Comparison of ENCODE assay signal across 18 cellular contexts in genomic region chr20:40073535-40074111, GRCh38.
DNase-seq lines count a peak whose midpoint lies in the region; ATAC-seq and TF ChIP-seq lines count a peak whose summit lies in the region.
"Had no signal": no experiment of that assay in that cellular context is flagged by ENCODE, and none has a peak within 500 bp of the region (broad histone marks: within the 10 kb centered on the region; RNA-seq: fewer than 3 reads in every experiment).

No MANE protein-coding gene starts in this region.

- H3K4me1 ChIP-seq in heart left ventricle (peaks cover 0 to 6% (median 0%) of the 10 kb centered on the region in 12 donors), iPS-20b (ENCODE audit: insufficient read depth, low read length) (peaks cover 20% of the 10 kb centered on the region)

- no peaks in the 10 kb centered on the region for H3K36me3 ChIP-seq in heart left ventricle
- no peaks in the 10 kb centered on the region for H3K36me3 ChIP-seq in SK-N-MC (ENCODE audit: insufficient read depth, low read length)
- no peaks in the 10 kb centered on the region for H3K36me3 ChIP-seq in iPS-20b (ENCODE audit: insufficient read depth, low read depth, low read length)
- H3K36me3 ChIP-seq: esophagus squamous epithelium had no signal

- ATAC-seq in Right ventricle myocardium superior (ENCODE audit: poor library complexity) (peak; percentile 59), heart left ventricle (no peak)
- ATAC-seq: naive thymus-derived CD8-positive, alpha-beta T cell had no signal

- H3K27ac ChIP-seq in heart left ventricle (no peak overlapping the region), SK-N-MC (peak overlapping the region; percentile 70), iPS-20b (ENCODE audit: low read length) (no peak overlapping the region)
- H3K27ac ChIP-seq: C4-2B, esophagus squamous epithelium had no signal

- no peak for TF ChIP-seq POLR2A in heart left ventricle (IDR thresholded peaks at IDR 0.05)

- H3K4me3 ChIP-seq in heart left ventricle (no peak overlapping the region), SK-N-MC (peak overlapping the region; percentile 65), iPS-20b (ENCODE audit: low read length) (no peak overlapping the region)
- H3K4me3 ChIP-seq: esophagus squamous epithelium had no signal

- no peak for TF ChIP-seq CTCF in heart left ventricle (IDR thresholded peaks at IDR 0.05)

- H3K27me3 ChIP-seq in heart left ventricle (no peaks in the 10 kb centered on the region), iPS-20b (ENCODE audit: insufficient read depth, low read length) (no peaks in the 10 kb centered on the region)
- H3K27me3 ChIP-seq: esophagus squamous epithelium had no signal

- intact Hi-C loops in Right ventricle myocardium superior (cut with DNase I): no loop called here
- intact Hi-C loops in heart left ventricle (cut with DNase I): no loop called here

- H3K9ac ChIP-seq in SK-N-MC (ENCODE audit: insufficient read length): no peak overlapping the region
- peak overlapping the region; percentile 3; the same call in 1 of the 2 replicates for H3K9ac ChIP-seq in iPS-20b (ENCODE audit: low read depth, low read length)

- H3K9me3 ChIP-seq in heart left ventricle (peaks cover 0 to 14% (median 0%) of the 10 kb centered on the region in 12 donors), SK-N-MC (ENCODE audit: low read depth, low read length) (no peaks in the 10 kb centered on the region), iPS-20b (ENCODE audit: insufficient read depth, low read depth, low read length) (peaks cover 4% of the 10 kb centered on the region; the same call in 1 of the 2 replicates)

- no peak for DNase-seq in Right ventricle myocardium superior
- DNase-seq in heart left ventricle: no peak
- peak; percentile 95 for DNase-seq in SK-N-MC (ENCODE audit: low read depth, low spot score)
- DNase-seq in smooth muscle cell of the brain vasculature (ENCODE audit: low read depth, low spot score): peak; percentile 33
- no peak for DNase-seq in NCI-H1436 treated with DMSO at 0.1 percent for 48 hours (lab: John Stamatoyannopoulos, UW)
- no peak for DNase-seq in stimulated activated CD4-positive, alpha-beta T cell treated with anti-CD3 and anti-CD28 coated beads, Interleukin-12 subunit alpha, Interleukin-12 subunit beta, amount 100 ng/mL, for 4 hours
- DNase-seq in NCI-H345 (lab: John Stamatoyannopoulos, UW): no peak
- DNase-seq: activated B cell treated with CpG ODN at 0.5 μM for 24 hours; activated CD4-positive, alpha-beta memory T cell treated with anti-CD3 and anti-CD28 coated beads for 36 hours; activated T-cell treated with anti-CD3 and anti-CD28 coated beads for 4 hours; effector memory CD4-positive, alpha-beta T cell; esophagus squamous epithelium; glutamatergic neuron; naive thymus-derived CD8-positive, alpha-beta T cell; NCI-H1930; substantia nigra had no signal

- WGBS in heart left ventricle, 4 donors: 13 to 18% (median 17%) methylated on average over 4 of the region's 4 CpGs

Comparison
In these comparisons a context has a peak if more than half of its experiments do, and no peak if none do; other contexts are left out.
1. DNase-seq: peak in SK-N-MC (single experiment) and smooth muscle cell of the brain vasculature (single experiment); none in Right ventricle myocardium superior (single experiment), heart left ventricle (0 of 5), NCI-H1436 treated with DMSO at 0.1 percent for 48 hours (single experiment), stimulated activated CD4-positive, alpha-beta T cell treated with anti-CD3 and anti-CD28 coated beads, Interleukin-12 subunit alpha, Interleukin-12 subunit beta, amount 100 ng/mL, for 4 hours (single experiment) and NCI-H345 (single experiment).